In the genomic region with DNA sequence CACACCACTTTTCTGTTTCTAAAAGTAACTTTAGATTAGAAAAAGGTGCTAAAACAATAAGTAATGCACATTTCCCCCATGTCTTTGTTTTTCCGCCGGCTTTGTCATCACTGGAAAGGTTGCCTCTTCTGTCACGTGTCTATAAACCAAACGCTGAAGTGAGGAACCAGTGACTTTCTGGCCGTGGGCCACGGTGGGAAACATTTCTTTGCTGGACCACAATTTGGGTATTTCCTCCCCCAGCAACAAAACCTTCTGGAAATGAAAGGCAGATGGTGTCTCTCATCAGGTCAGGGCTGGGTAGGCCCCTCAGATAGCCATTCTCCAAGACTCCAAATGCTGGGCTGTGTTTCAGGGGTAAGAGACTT, we compare ENCODE assay signal across 15 cellular contexts.
DNase-seq lines count a peak whose midpoint lies in the region; FAIRE-seq and TF ChIP-seq lines count a peak whose summit lies in the region.
"Had no signal": no experiment of that assay in that cellular context is flagged by ENCODE, and none has a peak within 500 bp of the region (broad histone marks: within the 10 kb centered on the region; RNA-seq: fewer than 3 reads in every experiment).

No MANE protein-coding gene starts in this region.

- H3K79me2 ChIP-seq in hepatocyte (peaks cover 2% of the 10 kb centered on the region), H9 (ENCODE audit: insufficient read depth, low read length) (no peaks in the 10 kb centered on the region)

- POLR2A ChIA-PET in RWPE1 (lab: Yijun Ruan, JAX; ENCODE audit: low non-redundant PET): no interaction called here

- no peak overlapping the region for H3K18ac ChIP-seq in H9 (ENCODE audit: insufficient read length, low read depth, low read length)

- H3K36me3 Mint-ChIP-seq in H9 (ENCODE audit: insufficient read depth in 1 of 3, low read depth in 3 of 3): no peaks in the 10 kb centered on the region
- H3K36me3 Mint-ChIP-seq: CD8-positive, alpha-beta T cell had no signal

- H3K27me3 ChIP-seq in hepatocyte: no peaks in the 10 kb centered on the region
- H3K27me3 ChIP-seq in H9 (ENCODE audit: insufficient read depth, low read length): no peaks in the 10 kb centered on the region

- H3K27ac ChIP-seq in RWPE1: peak overlapping the region; percentile 11; the same call in 1 of the 2 replicates
- peak overlapping the region; percentile 22 for H3K27ac ChIP-seq in hepatocyte
- H3K27ac ChIP-seq in H9 (ENCODE audit: insufficient read length, low read depth, low read length): no peak overlapping the region
- H3K27ac ChIP-seq: PC-9 had no signal

- H2BK120ac ChIP-seq in H9 (ENCODE audit: low read depth, low read length, poor library complexity, severe bottlenecking): no peak overlapping the region

- no peak for TF ChIP-seq CTCF in RWPE1 (conservative IDR thresholded peaks at IDR 0.05; ENCODE audit: low read depth)
- no peak for TF ChIP-seq CTCF in hepatocyte (IDR thresholded peaks at IDR 0.05; ENCODE audit: poor library complexity)
- no peak for TF ChIP-seq CTCF in H9 (conservative IDR thresholded peaks at IDR 0.05)

- no peak overlapping the region for H3K14ac ChIP-seq in H9 (ENCODE audit: insufficient read depth, low read length)

- H2BK15ac ChIP-seq in H9 (ENCODE audit: low read depth, low read length): no peak overlapping the region

- no peak overlapping the region for H3T11ph ChIP-seq in H9 (ENCODE audit: low read length)

- CTCF ChIA-PET in RWPE1 (lab: Yijun Ruan, JAX): no interaction called here

- no peak overlapping the region for H3K23ac ChIP-seq in H9 (ENCODE audit: insufficient read length, low read depth, low read length)

- no peak overlapping the region for H3K4me3 ChIP-seq in hepatocyte
- H3K4me3 ChIP-seq: PC-9 had no signal

- H4K5ac ChIP-seq in H9 (ENCODE audit: insufficient read length, low read depth, low read length): no peak overlapping the region

- no peak overlapping the region for H3K56ac ChIP-seq in H9 (ENCODE audit: insufficient read length, low read depth, low read length)

- TF ChIP-seq POLR2A in GM12892 (IDR thresholded peaks at IDR 0.05; ENCODE audit: low read depth, low read length): no peak

- no peak overlapping the region for H2BK20ac ChIP-seq in H9 (ENCODE audit: low read depth, low read length, poor library complexity, severe bottlenecking)

- 74% methylated on average over 6 of the region's 6 CpGs for WGBS in hepatocyte (ENCODE audit: low lambda C conversion rate, missing lambda C conversion rate)
- WGBS in H9 (ENCODE audit: extremely low coverage, insufficient read length, low lambda C conversion rate): no CpG with 5 or more reads among the region's 6 CpGs

- no peak overlapping the region for H4K8ac ChIP-seq in H9 (replicated peaks; ENCODE audit: insufficient read length, low read depth, low read length)

- no peak overlapping the region for H2BK5ac ChIP-seq in H9 (ENCODE audit: insufficient read length, low read length)

- H3K27me3 Mint-ChIP-seq in H9 (ENCODE audit: low read depth): no peaks in the 10 kb centered on the region

- H3K9me2 ChIP-seq in hepatocyte (replicated peaks; ENCODE audit: insufficient read depth): no peaks in the 10 kb centered on the region

- no peaks in the 10 kb centered on the region for H3K9me3 ChIP-seq in hepatocyte (ENCODE audit: low read depth)
- H3K9me3 ChIP-seq in H9 (ENCODE audit: control insufficient read depth, low read depth, low read length): no peaks in the 10 kb centered on the region

- no peak overlapping the region for H2AK5ac ChIP-seq in H9 (ENCODE audit: insufficient read length, low read length)

- no peak overlapping the region for H2BK12ac ChIP-seq in H9 (ENCODE audit: insufficient read length, low read depth, low read length)

- no peaks in the 10 kb centered on the region for H3K9me3 Mint-ChIP-seq in H9
- H3K9me3 Mint-ChIP-seq: CD8-positive, alpha-beta T cell had no signal

- no peak overlapping the region for H4K91ac ChIP-seq in H9 (ENCODE audit: insufficient read length, low read depth, low read length)

- no peak overlapping the region for H3K4ac ChIP-seq in H9 (ENCODE audit: low read depth, low read length)

- H3K4me2 ChIP-seq in hepatocyte (no peak overlapping the region), H9 (ENCODE audit: insufficient read depth, insufficient read length, low read length) (no peak overlapping the region)
- H3K4me2 ChIP-seq: PC-9 had no signal

- peaks cover 27 to 50% of the 10 kb centered on the region in 2 experiments for H3K4me1 Mint-ChIP-seq in H9

- H3K79me1 ChIP-seq in H9 (ENCODE audit: insufficient read depth, low read depth, low read length, poor library complexity, severe bottlenecking): no peaks in the 10 kb centered on the region

- H4K20me1 ChIP-seq in hepatocyte (ENCODE audit: insufficient read depth, poor library complexity, severe bottlenecking) (no peaks in the 10 kb centered on the region), H9 (ENCODE audit: control insufficient read depth, insufficient read depth, insufficient read length) (no peaks in the 10 kb centered on the region)

- no peaks in the 10 kb centered on the region for H3K36me3 ChIP-seq in hepatocyte (replicated peaks; ENCODE audit: insufficient read depth, low read depth)

- DNase-seq in GM12892 (ENCODE audit: insufficient read length) (no peak), RWPE1 (ENCODE audit: low spot score) (no peak), hepatocyte (ENCODE audit: low spot score) (no peak), GF-D8 (lab: John Stamatoyannopoulos, UW) (no peak), DMS153 treated with DMSO at 0.1 percent for 48 hours (lab: John Stamatoyannopoulos, UW; ENCODE audit: unreplicated experiment) (no peak), NCI-H1436 (lab: John Stamatoyannopoulos, UW) (no peak), H9 (no peak)
- DNase-seq: CD8-positive, alpha-beta T cell; DMS79; KBM-7; NCI-H1048; NCI-H146; NCI-H510A treated with DMSO at 0.1 percent for 48 hours; NCI-H82; PC-9 had no signal

- H3K4me3 Mint-ChIP-seq in H9: no peak overlapping the region
- H3K4me3 Mint-ChIP-seq: CD8-positive, alpha-beta T cell had no signal

- FAIRE-seq in GM12892 (lab: Jason Lieb, UNC): peak; percentile 14

- no peak overlapping the region for H3K9ac ChIP-seq in H9 (ENCODE audit: extremely low read depth, insufficient read length, low read length)

- H3K4me1 ChIP-seq in hepatocyte (ENCODE audit: insufficient read depth) (peaks cover 17% of the 10 kb centered on the region), H9 (ENCODE audit: insufficient read depth, low read length) (no peaks in the 10 kb centered on the region)

- H2AFZ ChIP-seq in hepatocyte (no peak overlapping the region), H9 (ENCODE audit: low read length) (no peak overlapping the region)
- H2AFZ ChIP-seq: PC-9 had no signal

- no peaks in the 10 kb centered on the region for H3K23me2 ChIP-seq in H9 (ENCODE audit: insufficient read length, low read depth, low read length, poor library complexity, severe bottlenecking)

- no peak overlapping the region for H3K27ac Mint-ChIP-seq in H9
- H3K27ac Mint-ChIP-seq: CD8-positive, alpha-beta T cell had no signal
